Comparison of ENCODE assay signal across 31 cellular contexts in genomic region chr20:2698912-2699311, GRCh38. TPM values are rescaled to one million over a fixed set of nuclear protein-coding genes. Genes with fewer than 3 reads are reported as not detected.
DNase-seq lines count a peak whose midpoint lies in the region; ATAC-seq and TF ChIP-seq lines count a peak whose summit lies in the region.
"Had no signal": no experiment of that assay in that cellular context is flagged by ENCODE, and none has a peak within 500 bp of the region (broad histone marks: within the 10 kb centered on the region; RNA-seq: fewer than 3 reads in every experiment).

No MANE protein-coding gene starts in this region.

- no peak overlapping the region for H3K27ac ChIP-seq in spleen
- H3K27ac ChIP-seq: body of pancreas, heart left ventricle, psoas muscle, RWPE1, SK-N-MC, skin epidermis had no signal

- H3K9me3 Mint-ChIP-seq in activated CD4-positive, alpha-beta memory T cell treated with anti-CD3 and anti-CD28 coated beads, Interleukin-2, amount 10 ng/mL, durations not matched to agents 7 days and 5 days, result no peaks in the 10 kb centered on the region
- no peaks in the 10 kb centered on the region for H3K9me3 Mint-ChIP-seq in activated CD4-positive, alpha-beta memory T cell treated with anti-CD3 and anti-CD28 coated beads for 36 hours
- no peaks in the 10 kb centered on the region for H3K9me3 Mint-ChIP-seq in activated CD8-positive, alpha-beta memory T cell treated with anti-CD3 and anti-CD28 coated beads, Interleukin-2, amount 10 ng/mL, durations not matched to agents 7 days and 5 days (ENCODE audit: low read depth)
- H3K9me3 Mint-ChIP-seq: activated T-cell treated with anti-CD3 and anti-CD28 coated beads, Interleukin-2, amount 50 U/mL, for 72 hours; CD8-positive, alpha-beta memory T cell had no signal

- CTCF ChIA-PET in activated CD4-positive, alpha-beta memory T cell treated with anti-CD3 and anti-CD28 coated beads, Interleukin-2, amount 10 ng/mL, durations not matched to agents 7 days and 5 days (lab: Charles Lee), result interaction anchor here (1.6 kb wide), 1 partner anchor 10 kb away, joined by 3 read pairs; no protein-coding TSS in a partner anchor
- CTCF ChIA-PET in activated CD4-positive, alpha-beta memory T cell treated with anti-CD3 and anti-CD28 coated beads for 36 hours (lab: Charles Lee), result no interaction called here
- CTCF ChIA-PET in activated CD8-positive, alpha-beta memory T cell treated with anti-CD3 and anti-CD28 coated beads, Interleukin-2, amount 10 ng/mL, durations not matched to agents 7 days and 5 days (lab: Charles Lee), result interaction anchor here (0.9 to 2.5 kb wide), 4 partner anchors 11 to 45 kb away, joined by 3 to 9 read pairs (median 3); no protein-coding TSS in a partner anchor

- H3K36me3 Mint-ChIP-seq in activated CD4-positive, alpha-beta memory T cell treated with anti-CD3 and anti-CD28 coated beads, Interleukin-2, amount 10 ng/mL, durations not matched to agents 7 days and 5 days (ENCODE audit: low read depth), result no peaks in the 10 kb centered on the region
- no peaks in the 10 kb centered on the region for H3K36me3 Mint-ChIP-seq in activated CD4-positive, alpha-beta memory T cell treated with anti-CD3 and anti-CD28 coated beads for 36 hours
- H3K36me3 Mint-ChIP-seq in activated CD8-positive, alpha-beta memory T cell treated with anti-CD3 and anti-CD28 coated beads, Interleukin-2, amount 10 ng/mL, durations not matched to agents 7 days and 5 days, result no peaks in the 10 kb centered on the region

- H3K36me3 ChIP-seq in spleen, result no peaks in the 10 kb centered on the region
- H3K36me3 ChIP-seq: heart left ventricle had no signal

- no peak for TF ChIP-seq POLR2A in spleen (IDR thresholded peaks at IDR 0.05)

- no peaks in the 10 kb centered on the region for H3K4me1 Mint-ChIP-seq in activated CD4-positive, alpha-beta memory T cell treated with anti-CD3 and anti-CD28 coated beads, Interleukin-2, amount 10 ng/mL, durations not matched to agents 7 days and 5 days
- no peaks in the 10 kb centered on the region for H3K4me1 Mint-ChIP-seq in activated CD4-positive, alpha-beta memory T cell treated with anti-CD3 and anti-CD28 coated beads for 36 hours (ENCODE audit: low read depth)
- no peaks in the 10 kb centered on the region for H3K4me1 Mint-ChIP-seq in activated CD8-positive, alpha-beta memory T cell treated with anti-CD3 and anti-CD28 coated beads, Interleukin-2, amount 10 ng/mL, durations not matched to agents 7 days and 5 days
- H3K4me1 Mint-ChIP-seq: T-helper 17 cell had no signal

- no peak overlapping the region for H3K27ac Mint-ChIP-seq in activated CD4-positive, alpha-beta memory T cell treated with anti-CD3 and anti-CD28 coated beads, Interleukin-2, amount 10 ng/mL, durations not matched to agents 7 days and 5 days
- no peak overlapping the region for H3K27ac Mint-ChIP-seq in activated CD4-positive, alpha-beta memory T cell treated with anti-CD3 and anti-CD28 coated beads for 36 hours
- H3K27ac Mint-ChIP-seq in activated CD8-positive, alpha-beta memory T cell treated with anti-CD3 and anti-CD28 coated beads, Interleukin-2, amount 10 ng/mL, durations not matched to agents 7 days and 5 days, result no peak overlapping the region
- H3K27ac Mint-ChIP-seq: activated T-cell treated with anti-CD3 and anti-CD28 coated beads, Interleukin-2, amount 50 U/mL, for 72 hours; B cell; T-helper 17 cell had no signal

- WGBS in spleen, 5 donors, result 75 to 83% (median 79%) methylated on average over 4 of the region's 4 CpGs

- H3K9me3 ChIP-seq in spleen, result no peaks in the 10 kb centered on the region
- H3K9me3 ChIP-seq: body of pancreas, heart left ventricle, psoas muscle had no signal

- H3K27me3 ChIP-seq in spleen (replicated peaks in 1 of 7), result peaks cover 0 to 67% (median 25%) of the 10 kb centered on the region in 7 donors

- peak; percentile 11 for DNase-seq in activated CD4-positive, alpha-beta memory T cell treated with anti-CD3 and anti-CD28 coated beads, Interleukin-2, amount 10 ng/mL, durations not matched to agents 7 days and 5 days
- DNase-seq in activated CD4-positive, alpha-beta memory T cell treated with anti-CD3 and anti-CD28 coated beads for 36 hours, result no peak
- DNase-seq in activated CD8-positive, alpha-beta memory T cell treated with anti-CD3 and anti-CD28 coated beads, Interleukin-2, amount 10 ng/mL, durations not matched to agents 7 days and 5 days, result peak; percentile 35
- peak; percentile 21 for DNase-seq in left lobe of liver (ENCODE audit: low spot score)
- DNase-seq in spleen, result peak; percentile 61
- DNase-seq in DMS 273 (lab: John Stamatoyannopoulos, UW; ENCODE audit: unreplicated experiment), result no peak
- DNase-seq: activated CD4-positive, CD25-positive, alpha-beta regulatory T cell treated with anti-CD3 and anti-CD28 coated beads, Interleukin-2, amount 50 U/mL, for 72 hours; activated naive CD4-positive, alpha-beta T cell treated with Interleukin-2 at 50 U/mL for 16 hours; activated T-cell treated with anti-CD3 and anti-CD28 coated beads, Interleukin-2, amount 50 U/mL, for 72 hours; body of pancreas; CD8-positive, alpha-beta memory T cell; effector CD4-positive, alpha-beta T cell; GF-D8; HCEC 1CT; mammary epithelial cell; NCI-H1105; NCI-H2029; NCI-H345; NCI-H774; psoas muscle; T-helper 17 cell; trophoblast cell had no signal

- peaks cover 35% of the 10 kb centered on the region for H3K27me3 Mint-ChIP-seq in activated CD4-positive, alpha-beta memory T cell treated with anti-CD3 and anti-CD28 coated beads, Interleukin-2, amount 10 ng/mL, durations not matched to agents 7 days and 5 days
- H3K27me3 Mint-ChIP-seq in activated CD4-positive, alpha-beta memory T cell treated with anti-CD3 and anti-CD28 coated beads for 36 hours, result peaks cover 31% of the 10 kb centered on the region
- peaks cover 39% of the 10 kb centered on the region for H3K27me3 Mint-ChIP-seq in activated CD8-positive, alpha-beta memory T cell treated with anti-CD3 and anti-CD28 coated beads, Interleukin-2, amount 10 ng/mL, durations not matched to agents 7 days and 5 days

- H3K4me1 ChIP-seq in spleen, result peaks cover 0 to 9% (median 2%) of the 10 kb centered on the region in 6 donors
- H3K4me1 ChIP-seq: body of pancreas, psoas muscle had no signal

- intact Hi-C loops in activated CD4-positive, alpha-beta memory T cell treated with anti-CD3 and anti-CD28 coated beads for 36 hours (cut with micrococcal nuclease), result no loop called here
- intact Hi-C loops in spleen (cut with DNase I; ENCODE audit: low total_unique reads), result no loop called here

- H3K4me3 ChIP-seq in spleen, result no peak overlapping the region
- H3K4me3 ChIP-seq: body of pancreas, heart left ventricle, K562, psoas muscle, SK-N-MC, skin epidermis had no signal

- ATAC-seq in activated CD8-positive, alpha-beta memory T cell treated with anti-CD3 and anti-CD28 coated beads, Interleukin-2, amount 10 ng/mL, durations not matched to agents 7 days and 5 days, result no peak
- no peak for ATAC-seq in left lobe of liver
- ATAC-seq in HG03378 (IDR thresholded peaks at IDR 0.05; ENCODE audit: unreplicated experiment), result no peak
- no peak for ATAC-seq in HG02763 (IDR thresholded peaks at IDR 0.05; ENCODE audit: unreplicated experiment)
- ATAC-seq: activated T-cell treated with anti-CD3 and anti-CD28 coated beads, Interleukin-2, amount 50 U/mL, for 72 hours; body of pancreas; heart left ventricle; K562; psoas muscle; T-helper 17 cell had no signal

- POLR2A ChIA-PET in activated CD4-positive, alpha-beta memory T cell treated with anti-CD3 and anti-CD28 coated beads, Interleukin-2, amount 10 ng/mL, durations not matched to agents 7 days and 5 days (lab: Charles Lee), result interaction anchor here (1.3 kb wide), 1 partner anchor 35 kb away, joined by 3 read pairs; the partner anchor contains the start of gene IDH3B
- POLR2A ChIA-PET in activated CD4-positive, alpha-beta memory T cell treated with anti-CD3 and anti-CD28 coated beads for 36 hours (lab: Charles Lee), result no interaction called here

- no peak for TF ChIP-seq CTCF in spleen (IDR thresholded peaks at IDR 0.05 in 8 of 11, conservative IDR thresholded peaks at IDR 0.05 in 3 of 11)

- no peak overlapping the region for H3K4me3 Mint-ChIP-seq in activated CD4-positive, alpha-beta memory T cell treated with anti-CD3 and anti-CD28 coated beads, Interleukin-2, amount 10 ng/mL, durations not matched to agents 7 days and 5 days
- no peak overlapping the region for H3K4me3 Mint-ChIP-seq in activated CD4-positive, alpha-beta memory T cell treated with anti-CD3 and anti-CD28 coated beads for 36 hours
- H3K4me3 Mint-ChIP-seq in activated CD8-positive, alpha-beta memory T cell treated with anti-CD3 and anti-CD28 coated beads, Interleukin-2, amount 10 ng/mL, durations not matched to agents 7 days and 5 days, result no peak overlapping the region
- H3K4me3 Mint-ChIP-seq: activated T-cell treated with anti-CD3 and anti-CD28 coated beads, Interleukin-2, amount 50 U/mL, for 72 hours; B cell; CD8-positive, alpha-beta memory T cell; T-helper 17 cell had no signal

RNA-seq across cellular contexts. Expression of gene EBF4, which starts 6.3 kb away (rescaled TPM):
- total RNA-seq in activated CD4-positive, alpha-beta memory T cell treated with anti-CD3 and anti-CD28 coated beads, Interleukin-2, amount 10 ng/mL, durations not matched to agents 7 days and 5 days, result 1 to 10 TPM; 2.7 to 2.9 TPM
- 1 to 10 TPM; 5.9 to 6.6 TPM for total RNA-seq in activated CD4-positive, alpha-beta memory T cell treated with anti-CD3 and anti-CD28 coated beads for 36 hours
- 1 to 10 TPM; 1.3 to 3.1 TPM for total RNA-seq in activated CD8-positive, alpha-beta memory T cell treated with anti-CD3 and anti-CD28 coated beads, Interleukin-2, amount 10 ng/mL, durations not matched to agents 7 days and 5 days
- total RNA-seq in left lobe of liver (8.9 TPM), spleen (10 to 100 TPM in 2 of 7 donors, 1 to 10 TPM in 5; 3.9 to 19.2 (median 6.9) TPM)
- 1 to 10 TPM; 2.5 to 4.8 (median 4.8) TPM for polyA plus RNA-seq in spleen
- total RNA-seq: HT1080 had no signal
- polyA plus RNA-seq: K562, mammary epithelial cell had no signal

RNA-seq across cellular contexts. Expression of gene IDH3B, which starts 34.9 kb away (rescaled TPM):
- total RNA-seq in activated CD4-positive, alpha-beta memory T cell treated with anti-CD3 and anti-CD28 coated beads, Interleukin-2, amount 10 ng/mL, durations not matched to agents 7 days and 5 days, result 10 to 100 TPM; 78.8 to 82.2 TPM
- 10 to 100 TPM; 95.6 to 99.1 TPM for total RNA-seq in activated CD4-positive, alpha-beta memory T cell treated with anti-CD3 and anti-CD28 coated beads for 36 hours
- total RNA-seq in activated CD8-positive, alpha-beta memory T cell treated with anti-CD3 and anti-CD28 coated beads, Interleukin-2, amount 10 ng/mL, durations not matched to agents 7 days and 5 days, result 10 to 100 TPM; 91.4 to 96.0 TPM
- total RNA-seq in left lobe of liver, result 46.9 TPM
- total RNA-seq in spleen, result 100 to 1,000 TPM in 3 of 7 donors, 10 to 100 TPM in 4; 72.7 to 105 (median 85.0) TPM
- polyA plus RNA-seq in spleen, result 10 to 100 TPM; 59.4 to 87.8 (median 78.1) TPM

RNA-seq across cellular contexts. Expression of gene NOP56, which starts 46.5 kb away (rescaled TPM):
- total RNA-seq in activated CD4-positive, alpha-beta memory T cell treated with anti-CD3 and anti-CD28 coated beads, Interleukin-2, amount 10 ng/mL, durations not matched to agents 7 days and 5 days, result 100 to 1,000 TPM; 285 to 302 TPM
- 100 to 1,000 TPM; 402 to 408 TPM for total RNA-seq in activated CD4-positive, alpha-beta memory T cell treated with anti-CD3 and anti-CD28 coated beads for 36 hours
- total RNA-seq in activated CD8-positive, alpha-beta memory T cell treated with anti-CD3 and anti-CD28 coated beads, Interleukin-2, amount 10 ng/mL, durations not matched to agents 7 days and 5 days, result 100 to 1,000 TPM; 469 to 508 TPM
- total RNA-seq in left lobe of liver, result 30.4 TPM
- total RNA-seq in spleen, result 100 to 1,000 TPM in 6 of 7 donors, 10 to 100 TPM in 1; 82.1 to 183 (median 127) TPM
- 100 to 1,000 TPM; 151 to 208 (median 182) TPM for polyA plus RNA-seq in spleen

Comparison
In these comparisons a context has a peak if more than half of its experiments do, and no peak if none do; other contexts are left out.
1. DNase-seq: peak in activated CD4-positive, alpha-beta memory T cell treated with anti-CD3 and anti-CD28 coated beads, Interleukin-2, amount 10 ng/mL, durations not matched to agents 7 days and 5 days (single experiment), activated CD8-positive, alpha-beta memory T cell treated with anti-CD3 and anti-CD28 coated beads, Interleukin-2, amount 10 ng/mL, durations not matched to agents 7 days and 5 days (single experiment), left lobe of liver (single experiment) and spleen (single experiment); none in activated CD4-positive, alpha-beta memory T cell treated with anti-CD3 and anti-CD28 coated beads for 36 hours (single experiment) and DMS 273 (single experiment).